Comparison of ENCODE assay signal across 8 cellular contexts in genomic region chr22:18000441-18001039, GRCh38. TPM values are rescaled to one million over a fixed set of nuclear protein-coding genes. Genes with fewer than 3 reads are reported as not detected.
DNase-seq lines count a peak whose midpoint lies in the region; ATAC-seq and TF ChIP-seq lines count a peak whose summit lies in the region.

No MANE protein-coding gene starts in this region.

- no peaks in the 10 kb centered on the region for H3K36me3 Mint-ChIP-seq in memory B cell

- H3K4me3 Mint-ChIP-seq in memory B cell: peak overlapping the region; percentile 84

- ATAC-seq in memory B cell (ENCODE audit: low read depth): peak; percentile 17
- ATAC-seq in thoracic aorta (ENCODE audit: insufficient number of reproducible peaks, low FRiP score, low read depth): no peak
- ATAC-seq in HG02588 (IDR thresholded peaks at IDR 0.05; ENCODE audit: unreplicated experiment): no peak
- ATAC-seq in HG03108 (IDR thresholded peaks at IDR 0.05; ENCODE audit: unreplicated experiment): no peak

- no peak for TF ChIP-seq CTCF in choroid plexus epithelial cell (conservative IDR thresholded peaks at IDR 0.05; ENCODE audit: low read depth, low read length)
- TF ChIP-seq CTCF in thoracic aorta (IDR thresholded peaks at IDR 0.05): no peak

- peak overlapping the region; percentile 78 for H3K4me3 ChIP-seq in H7 (ENCODE audit: insufficient read depth, low read depth, low read length)
- peak overlapping the region; percentile 95 for H3K4me3 ChIP-seq in choroid plexus epithelial cell (ENCODE audit: low read depth, low read length)
- peak overlapping the region; percentile 92 for H3K4me3 ChIP-seq in thoracic aorta

- H3K27ac ChIP-seq in thoracic aorta: peak overlapping the region; percentile 85 to 96

- DNase-seq in H7 (peak; percentile 80), T-helper 1 cell (peak in 3 of 5 donors; percentile 25 to 36 (median 27)), choroid plexus epithelial cell (ENCODE audit: low read depth) (no peak), memory B cell (ENCODE audit: low spot score in 2 of 2) (peak; percentile 32 to 64), thoracic aorta (ENCODE audit: low spot score) (no peak), globus pallidus (ENCODE audit: low spot score) (no peak)

- H3K9me3 ChIP-seq in thoracic aorta: no peaks in the 10 kb centered on the region

- no peaks in the 10 kb centered on the region for H3K9me3 Mint-ChIP-seq in memory B cell

- H3K27me3 ChIP-seq in H7 (ENCODE audit: control insufficient read depth, insufficient read depth, low read length) (peaks cover 3% of the 10 kb centered on the region; the same call in 1 of the 2 replicates), thoracic aorta (replicated peaks; ENCODE audit: insufficient read depth) (no peaks in the 10 kb centered on the region)

- H3K4me1 ChIP-seq in thoracic aorta (ENCODE audit: control insufficient read depth in 1 of 2, low read depth in 2 of 2): peaks cover 6 to 19% of the 10 kb centered on the region in 2 donors

- peak overlapping the region; percentile 94 for H3K27ac Mint-ChIP-seq in memory B cell

- H3K27me3 Mint-ChIP-seq in memory B cell: no peaks in the 10 kb centered on the region

- H3K36me3 ChIP-seq in H7 (replicated peaks; ENCODE audit: control insufficient read depth, insufficient read depth, low read length) (no peaks in the 10 kb centered on the region), thoracic aorta (no peaks in the 10 kb centered on the region)

- peaks cover 47% of the 10 kb centered on the region for H3K4me1 Mint-ChIP-seq in memory B cell

RNA-seq across cellular contexts. Expression of gene MICAL3, which starts 23.8 kb away (rescaled TPM):
- total RNA-seq in H7 (2014; rRNA removed; shearing (Covaris generic)): 11.8 and 12.3 TPM in 2 replicates
- total RNA-seq in thoracic aorta: 10 to 100 TPM; 45.2 to 78.0 TPM

Comparison
In these comparisons a context has a peak if more than half of its experiments do, and no peak if none do; other contexts are left out.
1. DNase-seq: peak in H7 (single experiment), T-helper 1 cell (3 of 5) and memory B cell (2 of 2); none in choroid plexus epithelial cell (single experiment), thoracic aorta (single experiment) and globus pallidus (single experiment).
2. Peak in every context shown above with its lines, with median percentiles within 50 percentile points of each other: H3K4me3 ChIP-seq.